ENCODE assay signal across 1 cellular context in genomic region chr6:127926441-127926840, GRCh38. TPM values are rescaled to one million over a fixed set of nuclear protein-coding genes. Genes with fewer than 3 reads are reported as not detected.
"Had no signal": no experiment of that assay in that cellular context is flagged by ENCODE, and none has a peak within 500 bp of the region (broad histone marks: within the 10 kb centered on the region; RNA-seq: fewer than 3 reads in every experiment).

No MANE protein-coding gene starts in this region.

RNA-seq across cellular contexts. Expression of gene THEMIS, which starts 25.6 kb away (rescaled TPM):
- total RNA-seq: G401 had no signal
